ENCODE assay signal across 15 cellular contexts in the genomic region with DNA sequence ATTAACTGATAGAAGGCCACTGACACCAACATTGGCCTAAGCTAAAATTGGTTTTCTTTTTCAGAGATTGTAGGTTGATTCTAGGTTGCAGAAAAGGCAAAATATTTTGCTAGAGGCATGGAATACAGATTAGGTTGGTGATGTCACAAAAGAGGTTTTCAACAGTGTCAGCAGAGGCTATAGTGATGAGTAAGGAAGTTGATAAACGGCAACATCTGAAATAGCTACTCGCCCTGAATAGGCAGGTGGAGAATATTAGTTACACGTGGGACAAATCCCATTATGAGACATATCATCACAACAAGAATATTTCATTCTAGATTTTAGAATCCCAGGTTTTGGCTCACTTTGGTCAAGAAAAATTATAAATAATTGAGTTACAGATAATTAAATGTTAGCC. TPM values are rescaled to one million over a fixed set of nuclear protein-coding genes. Genes with fewer than 3 reads are reported as not detected.
DNase-seq lines count a peak whose midpoint lies in the region; ATAC-seq and TF ChIP-seq lines count a peak whose summit lies in the region.
"Had no signal": no experiment of that assay in that cellular context is flagged by ENCODE, and none has a peak within 500 bp of the region (broad histone marks: within the 10 kb centered on the region; RNA-seq: fewer than 3 reads in every experiment).

No MANE protein-coding gene starts in this region.

- no peaks in the 10 kb centered on the region for H3K27me3 ChIP-seq in SK-N-SH (ENCODE audit: insufficient read depth)

- TF ChIP-seq EP300 in SK-N-SH (IDR thresholded peaks at IDR 0.05; ENCODE audit: borderline replicate concordance in 1 of 2, low read depth in 1 of 2, low read length in 1 of 2), result no peak

- WGBS in SK-N-SH (ENCODE audit: low lambda C conversion rate), result 65% methylated on average over 3 of the region's 3 CpGs

- H3K36me3 ChIP-seq in SK-N-SH (replicated peaks in 1 of 2; ENCODE audit: control insufficient read depth in 1 of 2, insufficient read depth in 2 of 2, low read length in 1 of 2), result no peaks in the 10 kb centered on the region

- no peak overlapping the region; the same call in none of the 2 replicates for H3K4me3 Mint-ChIP-seq in WTC11

- 0 out of 2 replicates have a peak, but pooled peaks cover 5% of the 10 kb centered on the region for H3K9me3 Mint-ChIP-seq in WTC11
- H3K9me3 Mint-ChIP-seq: CD4-positive, alpha-beta T cell had no signal

- no peak overlapping the region for H3K4me2 ChIP-seq in SK-N-SH
- H3K4me2 ChIP-seq: A549 had no signal

- no peaks in the 10 kb centered on the region for H4K20me1 ChIP-seq in SK-N-SH (ENCODE audit: insufficient read depth)

- H3K36me3 Mint-ChIP-seq in WTC11, result peaks cover 8% of the 10 kb centered on the region

- peaks cover 21% of the 10 kb centered on the region for H3K4me1 Mint-ChIP-seq in WTC11

- DNase-seq in SK-N-SH (peak; percentile 34), WTC11 (ENCODE audit: low spot score) (no peak), myocyte (ENCODE audit: low read depth) (peak; percentile 60), Right ventricle myocardium inferior (ENCODE audit: missing footprints) (no peak), HK-2 (ENCODE audit: unreplicated experiment) (no peak), 8988T (no peak)
- DNase-seq in stimulated activated CD4-positive, alpha-beta T cell treated with anti-CD3 and anti-CD28 coated beads, Interleukin-12 subunit alpha, Interleukin-12 subunit beta, amount 100 ng/mL, for 4 hours, result no peak
- DNase-seq: AML-193; CD4-positive, alpha-beta T cell; GDM1; Kasumi-1; OCI-M1 had no signal

- intact Hi-C loops in Right ventricle myocardium inferior (cut with DNase I), result no loop called here

- peak overlapping the region in 1 of 2 experiments; percentile 85; a peak in 2 of 4 replicates for H3K27ac ChIP-seq in SK-N-SH (ENCODE audit: low read depth in 2 of 2, low read length in 1 of 2)
- H3K27ac ChIP-seq: A549, RWPE1 had no signal

- no peak overlapping the region for H3K4me3 ChIP-seq in SK-N-SH (ENCODE audit: low read depth in 2 of 2, low read length in 1 of 2)
- H3K4me3 ChIP-seq: A549 had no signal

- no peak for TF ChIP-seq RAD21 in SK-N-SH (IDR thresholded peaks at IDR 0.05; ENCODE audit: low read length)

- no peak for ATAC-seq in SK-N-SH treated with all-trans-retinoic acid at 6 μM for 48 hours
- ATAC-seq in WTC11, result no peak
- no peak for ATAC-seq in Right ventricle myocardium inferior
- ATAC-seq: A549 had no signal

- POLR2A ChIA-PET in SK-N-SH (lab: Yijun Ruan, JAX) (interaction anchor here (0.7 to 1.9 kb wide), 3 partner anchors 15 to 1400 kb away, joined by 3 to 9 read pairs (median 3); no protein-coding TSS in a partner anchor), WTC11 (lab: Charles Lee) (no interaction called here)

- CTCF ChIA-PET in SK-N-SH (lab: Yijun Ruan, JAX) (interaction anchor here (0.6 to 3.1 kb wide), 4 partner anchors 9 to 491 kb away, joined by 3 to 18 read pairs (median 4); no protein-coding TSS in a partner anchor), WTC11 (lab: Charles Lee) (interaction anchor here (0.5 to 1.9 kb wide), 4 partner anchors 8 to 1292 kb away, joined by 3 to 4 read pairs (median 3); no protein-coding TSS in a partner anchor)

- H3K4me1 ChIP-seq in SK-N-SH (ENCODE audit: control insufficient read depth in 1 of 2, insufficient read depth in 2 of 2, low read depth in 1 of 2, low read length in 1 of 2), result peaks cover 0 to 29% of the 10 kb centered on the region in 2 experiments; a peak in 2 of 4 replicates

- no peak overlapping the region for H3K9ac ChIP-seq in SK-N-SH

- no peak overlapping the region for H2AFZ ChIP-seq in SK-N-SH (ENCODE audit: low read depth)

- H3K27ac Mint-ChIP-seq in WTC11, result peak overlapping the region; percentile 81; the same call in 1 of the 2 replicates
- H3K27ac Mint-ChIP-seq: CD4-positive, alpha-beta T cell had no signal

- no peaks in the 10 kb centered on the region; the same call in 1 of the 2 replicates for H3K79me2 ChIP-seq in SK-N-SH (ENCODE audit: insufficient read depth)

- H3K9me3 ChIP-seq in SK-N-SH, result no peaks in the 10 kb centered on the region
- H3K9me3 ChIP-seq: A549 had no signal

- TF ChIP-seq CTCF in SK-N-SH (IDR thresholded peaks at IDR 0.05), result no peak
- TF ChIP-seq CTCF in WTC11 (IDR thresholded peaks at IDR 0.05), result no peak

- no peaks in the 10 kb centered on the region for H3K27me3 Mint-ChIP-seq in WTC11 (ENCODE audit: low read depth)

- peaks cover 4% of the 10 kb centered on the region for H3F3A ChIP-seq in SK-N-SH (replicated peaks; ENCODE audit: insufficient read depth)

- no peaks in the 10 kb centered on the region for H3K9me2 ChIP-seq in SK-N-SH

TF ChIP-seq in SK-N-SH, 30 proteins besides CTCF, POLR2A, EP300 and RAD21 (continues in another document):
- no peak for TF ChIP-seq CHD2 (IDR thresholded peaks at IDR 0.05; ENCODE audit: low read length, partially characterized antibody)

TF ChIP-seq in SK-N-SH treated with all-trans-retinoic acid at 6 μM for 48 hours, 23 proteins besides CTCF, POLR2A, EP300 and RAD21:
- TF ChIP-seq GLIS3 (CRISPR knock-in tag; IDR thresholded peaks at IDR 0.05) (no peak), TOX (CRISPR knock-in tag; IDR thresholded peaks at IDR 0.05; ENCODE audit: borderline replicate concordance) (no peak), ZNF70 (CRISPR knock-in tag; IDR thresholded peaks at IDR 0.05) (no peak), ZNF565 (CRISPR knock-in tag; conservative IDR thresholded peaks at IDR 0.05; ENCODE audit: low read depth) (no peak), PPARA (CRISPR knock-in tag; IDR thresholded peaks at IDR 0.05; ENCODE audit: borderline replicate concordance) (no peak), BACH2 (CRISPR knock-in tag; IDR thresholded peaks at IDR 0.05; ENCODE audit: borderline replicate concordance) (no peak), ISL1 (CRISPR knock-in tag; IDR thresholded peaks at IDR 0.05) (no peak), ZFP3 (CRISPR knock-in tag; IDR thresholded peaks at IDR 0.05) (no peak)
- TF ChIP-seq, protein P1, sequence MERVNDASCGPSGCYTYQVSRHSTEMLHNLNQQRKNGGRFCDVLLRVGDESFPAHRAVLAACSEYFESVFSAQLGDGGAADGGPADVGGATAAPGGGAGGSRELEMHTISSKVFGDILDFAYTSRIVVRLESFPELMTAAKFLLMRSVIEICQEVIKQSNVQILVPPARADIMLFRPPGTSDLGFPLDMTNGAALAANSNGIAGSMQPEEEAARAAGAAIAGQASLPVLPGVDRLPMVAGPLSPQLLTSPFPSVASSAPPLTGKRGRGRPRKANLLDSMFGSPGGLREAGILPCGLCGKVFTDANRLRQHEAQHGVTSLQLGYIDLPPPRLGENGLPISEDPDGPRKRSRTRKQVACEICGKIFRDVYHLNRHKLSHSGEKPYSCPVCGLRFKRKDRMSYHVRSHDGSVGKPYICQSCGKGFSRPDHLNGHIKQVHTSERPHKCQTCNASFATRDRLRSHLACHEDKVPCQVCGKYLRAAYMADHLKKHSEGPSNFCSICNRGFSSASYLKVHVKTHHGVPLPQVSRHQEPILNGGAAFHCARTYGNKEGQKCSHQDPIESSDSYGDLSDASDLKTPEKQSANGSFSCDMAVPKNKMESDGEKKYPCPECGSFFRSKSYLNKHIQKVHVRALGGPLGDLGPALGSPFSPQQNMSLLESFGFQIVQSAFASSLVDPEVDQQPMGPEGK (CRISPR knock-in tag; IDR thresholded peaks at IDR 0.05; ENCODE audit: borderline replicate concordance), result no peak

TF ChIP-seq in WTC11, 78 proteins besides CTCF, POLR2A, EP300 and RAD21 (continues in another document):
- TF ChIP-seq, protein P2, sequence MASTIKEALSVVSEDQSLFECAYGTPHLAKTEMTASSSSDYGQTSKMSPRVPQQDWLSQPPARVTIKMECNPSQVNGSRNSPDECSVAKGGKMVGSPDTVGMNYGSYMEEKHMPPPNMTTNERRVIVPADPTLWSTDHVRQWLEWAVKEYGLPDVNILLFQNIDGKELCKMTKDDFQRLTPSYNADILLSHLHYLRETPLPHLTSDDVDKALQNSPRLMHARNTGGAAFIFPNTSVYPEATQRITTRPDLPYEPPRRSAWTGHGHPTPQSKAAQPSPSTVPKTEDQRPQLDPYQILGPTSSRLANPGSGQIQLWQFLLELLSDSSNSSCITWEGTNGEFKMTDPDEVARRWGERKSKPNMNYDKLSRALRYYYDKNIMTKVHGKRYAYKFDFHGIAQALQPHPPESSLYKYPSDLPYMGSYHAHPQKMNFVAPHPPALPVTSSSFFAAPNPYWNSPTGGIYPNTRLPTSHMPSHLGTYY (CRISPR knock-in tag; IDR thresholded peaks at IDR 0.05), result no peak
- TF ChIP-seq OVOL2 (CRISPR knock-in tag; IDR thresholded peaks at IDR 0.05; ENCODE audit: borderline replicate concordance), result no peak
- TF ChIP-seq FOXK1 (CRISPR knock-in tag; IDR thresholded peaks at IDR 0.05), result no peak
- no peak for TF ChIP-seq ZNF671 (CRISPR knock-in tag; IDR thresholded peaks at IDR 0.05)
- TF ChIP-seq ESRRA (CRISPR knock-in tag; IDR thresholded peaks at IDR 0.05; ENCODE audit: borderline replicate concordance), result no peak

RNA-seq across cellular contexts. Expression of a gene that starts 1.5 kb away (rescaled TPM):
- polyA plus RNA-seq in SK-N-SH (2012; rRNA removed), result 46.5 and 64.1 TPM in 2 replicates
- 62.7 and 70.8 TPM in 2 replicates for polyA plus RNA-seq in SK-N-SH (2012; cell fraction: cytosol; rRNA removed)
- polyA plus RNA-seq in SK-N-SH (2012; cell fraction: nucleus; rRNA removed), result 26.2 and 60.7 TPM in 2 replicates
- 52.8 to 58.5 TPM (median 57.0 TPM) in 3 replicates for total RNA-seq in WTC11 (2021)
- 29.1 and 36.5 TPM in 2 replicates for total RNA-seq in myocyte
- polyA plus RNA-seq in myocyte (2012), result 16.5 TPM
- 10.5 TPM for total RNA-seq in Right ventricle myocardium inferior
- total RNA-seq: CD4-positive, alpha-beta T cell had no signal

Comparison
In these comparisons a context has a peak if more than half of its experiments do, and no peak if none do; other contexts are left out.
1. DNase-seq: peak in SK-N-SH (single experiment) and myocyte (single experiment); none in WTC11 (single experiment), Right ventricle myocardium inferior (single experiment), HK-2 (single experiment), stimulated activated CD4-positive, alpha-beta T cell treated with anti-CD3 and anti-CD28 coated beads, Interleukin-12 subunit alpha, Interleukin-12 subunit beta, amount 100 ng/mL, for 4 hours (single experiment) and 8988T (single experiment).